In genomic region chr5:169200086-169200778, GRCh38 we compare ENCODE assay signal across 22 cellular contexts.
"Had no signal": no experiment of that assay in that cellular context is flagged by ENCODE, and none has a peak within 500 bp of the region (broad histone marks: within the 10 kb centered on the region; RNA-seq: fewer than 3 reads in every experiment).

No MANE protein-coding gene starts in this region.

- H3K27ac Mint-ChIP-seq: activated CD4-positive, alpha-beta memory T cell treated with anti-CD3 and anti-CD28 coated beads for 36 hours; activated naive CD4-positive, alpha-beta T cell treated with anti-CD3 and anti-CD28 coated beads, Interleukin-2, amount 50 U/mL, for 24 hours; memory B cell; naive B cell; stimulated activated naive B cell treated with anti-CD40 and anti-IgM and Interleukin-4, amounts not matched to agents 10 μg/mL and 1 μg/mL and 100 μg/mL, for 72 hours; T-helper 17 cell had no signal

- H3K9me3 ChIP-seq: adrenal gland, ascending aorta, gastrocnemius medialis, sigmoid colon, transverse colon had no signal

- H3K27ac ChIP-seq: adrenal gland, ascending aorta, brain microvascular endothelial cell, esophagus muscularis mucosa, gastrocnemius medialis, sigmoid colon, transverse colon had no signal

- H3K27me3 ChIP-seq: adrenal gland, ascending aorta, brain microvascular endothelial cell, esophagus muscularis mucosa, gastrocnemius medialis, sigmoid colon, transverse colon had no signal

- H3K36me3 ChIP-seq: adrenal gland, ascending aorta, brain microvascular endothelial cell, esophagus muscularis mucosa, gastrocnemius medialis, sigmoid colon, transverse colon had no signal

- H3K4me3 ChIP-seq: adrenal gland, ascending aorta, esophagus muscularis mucosa, gastrocnemius medialis, sigmoid colon, transverse colon had no signal

- H3K4me3 Mint-ChIP-seq: activated CD4-positive, alpha-beta memory T cell treated with anti-CD3 and anti-CD28 coated beads for 36 hours; activated naive CD4-positive, alpha-beta T cell treated with anti-CD3 and anti-CD28 coated beads, Interleukin-2, amount 50 U/mL, for 24 hours; central memory CD8-positive, alpha-beta T cell; memory B cell; naive B cell; stimulated activated naive B cell treated with anti-CD40 and anti-IgM and Interleukin-4, amounts not matched to agents 10 μg/mL and 1 μg/mL and 100 μg/mL, for 72 hours; T-helper 17 cell had no signal

- DNase-seq: activated CD4-positive, alpha-beta memory T cell treated with anti-CD3 and anti-CD28 coated beads for 36 hours; activated CD4-positive, alpha-beta T cell treated with anti-CD3 and anti-CD28 coated beads for 4 hours; activated CD4-positive, CD25-positive, alpha-beta regulatory T cell; activated gamma-delta T cell treated with Interleukin-2 at 50 U/mL for 16 hours; adrenal gland; brain microvascular endothelial cell; effector memory CD4-positive, alpha-beta T cell; gastrocnemius medialis; hypothalamus; left cardiac atrium; naive B cell; sigmoid colon; stimulated activated CD4-positive, alpha-beta T cell treated with anti-CD3 and anti-CD28 coated beads, Interleukin-2, amount 100 ng/mL, for 48 hours; stimulated activated CD8-positive, alpha-beta memory T cell treated with anti-CD3 and anti-CD28 coated beads, Interleukin-4, amount 100 ng/mL, for 48 hours; stimulated activated naive B cell treated with anti-CD40 and anti-IgM and Interleukin-4, amounts not matched to agents 10 μg/mL and 1 μg/mL and 100 μg/mL, for 72 hours; T-helper 17 cell; transverse colon had no signal

- H3K27me3 Mint-ChIP-seq: activated naive CD4-positive, alpha-beta T cell treated with anti-CD3 and anti-CD28 coated beads, Interleukin-2, amount 50 U/mL, for 24 hours; central memory CD8-positive, alpha-beta T cell; stimulated activated naive B cell treated with anti-CD40 and anti-IgM and Interleukin-4, amounts not matched to agents 10 μg/mL and 1 μg/mL and 100 μg/mL, for 72 hours; T-helper 17 cell had no signal

- H3K4me1 ChIP-seq: adrenal gland, gastrocnemius medialis, sigmoid colon, transverse colon had no signal

- ATAC-seq: gastrocnemius medialis; left cardiac atrium; stimulated activated naive B cell treated with anti-CD40 and anti-IgM and Interleukin-4, amounts not matched to agents 10 μg/mL and 1 μg/mL and 100 μg/mL, for 72 hours; T-helper 17 cell had no signal

- H3K4me1 Mint-ChIP-seq: activated naive CD4-positive, alpha-beta T cell treated with anti-CD3 and anti-CD28 coated beads, Interleukin-2, amount 50 U/mL, for 24 hours; central memory CD8-positive, alpha-beta T cell; memory B cell; naive B cell; stimulated activated naive B cell treated with anti-CD40 and anti-IgM and Interleukin-4, amounts not matched to agents 10 μg/mL and 1 μg/mL and 100 μg/mL, for 72 hours; T-helper 17 cell had no signal

- H3K36me3 Mint-ChIP-seq: activated CD4-positive, alpha-beta memory T cell treated with anti-CD3 and anti-CD28 coated beads for 36 hours; activated naive CD4-positive, alpha-beta T cell treated with anti-CD3 and anti-CD28 coated beads, Interleukin-2, amount 50 U/mL, for 24 hours; naive B cell; stimulated activated naive B cell treated with anti-CD40 and anti-IgM and Interleukin-4, amounts not matched to agents 10 μg/mL and 1 μg/mL and 100 μg/mL, for 72 hours had no signal
